Comparison of ENCODE assay signal across 21 cellular contexts in genomic region chr1:95007687-95008086, GRCh38.
"Had no signal": no experiment of that assay in that cellular context is flagged by ENCODE, and none has a peak within 500 bp of the region (broad histone marks: within the 10 kb centered on the region; RNA-seq: fewer than 3 reads in every experiment).

No MANE protein-coding gene starts in this region.

- H3K27me3 Mint-ChIP-seq: progenitor cell of endocrine pancreas had no signal

- H3K27me3 ChIP-seq: brain microvascular endothelial cell, stomach had no signal

- H3K9me3 ChIP-seq: left ventricle myocardium inferior, SK-N-SH, stomach had no signal

- H3K36me3 ChIP-seq: brain microvascular endothelial cell, left ventricle myocardium inferior, stomach had no signal

- H3K4me3 ChIP-seq: left ventricle myocardium inferior, stomach had no signal

- H3K4me3 Mint-ChIP-seq: activated T-cell treated with anti-CD3 and anti-CD28 coated beads, Interleukin-2, amount 50 U/mL, for 4 hours had no signal

- H3K27ac Mint-ChIP-seq: progenitor cell of endocrine pancreas had no signal

- DNase-seq: activated CD4-positive, alpha-beta T cell treated with anti-CD3 and anti-CD28 coated beads, Interleukin-2, amount 50 U/mL, for 1 hour; activated CD8-positive, alpha-beta memory T cell treated with anti-CD3 and anti-CD28 coated beads, Interleukin-2, amount 50 U/mL, for 4 hours; activated naive CD4-positive, alpha-beta T cell treated with anti-CD3 and anti-CD28 coated beads, Interleukin-2, amount 50 U/mL, for 16 hours; activated T-cell treated with anti-CD3 and anti-CD28 coated beads, Interleukin-2, amount 50 U/mL, for 4 hours; aorta; brain microvascular endothelial cell; cerebellar nuclear complex; effector CD4-positive, alpha-beta T cell; foreskin fibroblast; glutamatergic neuron; hypothalamus; kidney; left ventricle myocardium inferior; occipital lobe; right cardiac atrium; SK-N-SH; stimulated activated CD4-positive, alpha-beta T cell treated with anti-CD3 and anti-CD28 coated beads, Interleukin-2, amount 100 ng/mL, for 48 hours; stomach; T-helper 9 cell had no signal

- ATAC-seq: activated CD4-positive, CD25-positive, alpha-beta regulatory T cell treated with anti-CD3 and anti-CD28 coated beads, Interleukin-2, amount 50 U/mL, for 24 hours; activated T-cell treated with anti-CD3 and anti-CD28 coated beads, Interleukin-2, amount 50 U/mL, for 4 hours; right cardiac atrium had no signal
